20 cellular contexts compared by ENCODE assay signal in the genomic region with DNA sequence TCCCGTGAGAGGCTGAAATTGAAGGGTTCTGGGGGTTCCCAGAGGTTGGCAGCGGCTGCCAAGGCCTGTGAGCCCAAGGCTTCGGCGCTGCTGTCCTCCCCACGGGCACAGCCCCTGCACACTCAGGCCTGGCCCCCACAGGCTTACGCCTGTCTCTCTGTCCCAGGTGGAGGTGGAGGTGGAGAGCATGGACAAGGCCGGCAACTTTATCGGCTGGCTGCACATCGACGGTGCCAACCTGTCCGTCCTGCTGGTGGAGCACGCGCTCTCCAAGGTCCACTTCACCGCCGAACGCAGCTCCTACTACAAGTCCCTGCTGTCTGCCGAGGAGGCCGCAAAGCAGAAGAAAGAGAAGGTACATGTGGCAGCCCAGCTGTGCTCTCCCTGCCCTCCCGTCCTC.
"Had no signal": no experiment of that assay in that cellular context is flagged by ENCODE, and none has a peak within 500 bp of the region (broad histone marks: within the 10 kb centered on the region; RNA-seq: fewer than 3 reads in every experiment).

No MANE protein-coding gene starts in this region.

- H3K27me3 ChIP-seq: colonic mucosa, heart left ventricle, ovary, stomach had no signal

- H3K27ac ChIP-seq: colonic mucosa, heart left ventricle, ovary, stomach, thoracic aorta had no signal

- H3K36me3 ChIP-seq: colonic mucosa, ovary had no signal

- H3K9me3 Mint-ChIP-seq: naive thymus-derived CD8-positive, alpha-beta T cell; type B pancreatic cell had no signal

- H3K4me3 ChIP-seq: colonic mucosa, heart left ventricle, mucosa of descending colon, ovary, stomach, thoracic aorta had no signal

- H3K27ac Mint-ChIP-seq: type B pancreatic cell had no signal

- ATAC-seq: heart left ventricle; left lobe of liver; mucosa of descending colon; naive thymus-derived CD8-positive, alpha-beta T cell; right cardiac atrium had no signal

- H3K9me3 ChIP-seq: colonic mucosa, heart left ventricle, mucosa of descending colon, ovary, stomach, thoracic aorta had no signal

- DNase-seq: colonic mucosa; dermis blood vessel endothelial cell; foreskin melanocyte; hippocampal formation; mammary epithelial cell; nucleus accumbens; ovary; right cardiac atrium; stimulated activated CD4-positive, alpha-beta T cell treated with anti-CD3 and anti-CD28 coated beads, Interleukin-15, amount 100 ng/mL, for 24 hours; stimulated activated CD4-positive, alpha-beta T cell treated with anti-CD3 and anti-CD28 coated beads, Interleukin-1b, Interleukin-23, amount 100 ng/mL, for 48 hours; stimulated activated CD4-positive, alpha-beta T cell treated with anti-CD3 and anti-CD28 coated beads, Interleukin-4, amount 100 ng/mL, for 24 hours; stimulated activated naive CD4-positive, alpha-beta T cell; stomach; substantia nigra had no signal

- H3K27me3 Mint-ChIP-seq: naive thymus-derived CD8-positive, alpha-beta T cell; type B pancreatic cell had no signal

- H3K4me3 Mint-ChIP-seq: naive thymus-derived CD8-positive, alpha-beta T cell; type B pancreatic cell had no signal
